ENCODE assay signal across 11 cellular contexts in the genomic region with DNA sequence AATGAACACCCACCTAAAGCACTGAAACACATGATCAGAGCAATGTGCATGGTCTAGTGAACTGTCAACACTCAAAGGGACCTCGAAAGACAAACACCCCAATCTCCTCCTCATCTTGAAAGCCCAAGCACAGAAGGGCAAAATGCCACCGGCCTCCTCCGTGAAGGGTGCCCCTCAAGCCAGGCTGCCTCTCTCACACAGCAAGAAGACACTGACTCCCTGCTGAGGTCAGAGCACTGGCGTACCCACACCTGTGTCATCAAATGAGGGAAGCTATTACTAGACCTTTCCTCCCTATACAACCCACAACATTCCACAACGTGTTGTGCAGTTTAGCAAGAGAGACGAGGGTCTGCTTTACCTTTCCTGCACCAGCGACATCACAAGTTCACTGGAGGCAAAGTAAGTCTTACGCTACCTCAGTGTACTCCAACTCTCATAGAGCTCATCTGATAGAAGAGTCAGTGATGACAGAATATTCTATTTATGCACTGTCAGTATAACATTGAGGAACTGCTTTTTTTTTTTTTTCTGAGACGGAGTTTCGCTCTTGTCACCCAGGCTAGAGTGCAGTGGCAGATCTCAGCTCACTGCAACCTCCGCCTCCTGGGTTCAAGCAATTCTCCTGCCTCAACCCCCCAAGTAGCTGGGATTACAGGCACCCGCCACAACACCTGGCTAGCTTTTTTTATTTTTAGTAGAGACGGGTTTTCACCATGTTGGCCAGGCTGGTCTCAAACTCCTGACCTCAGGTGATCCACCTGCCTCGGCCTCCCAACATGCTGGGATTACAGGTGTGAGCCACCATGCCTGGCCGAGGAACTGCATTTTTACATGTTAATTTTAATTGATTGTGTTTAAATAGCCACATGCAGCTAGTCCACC. TPM values are rescaled to one million over a fixed set of nuclear protein-coding genes. Genes with fewer than 3 reads are reported as not detected.
A peak's percentile ranks its signal among the peaks of the same experiment; 100 is the strongest.
DNase-seq lines count a peak whose midpoint lies in the region; ATAC-seq, FAIRE-seq and TF ChIP-seq lines count a peak whose summit lies in the region.
"Had no signal": no experiment of that assay in that cellular context is flagged by ENCODE, and none has a peak within 500 bp of the region (broad histone marks: within the 10 kb centered on the region; RNA-seq: fewer than 3 reads in every experiment).

No MANE protein-coding gene starts in this region.

- CTCF ChIA-PET in K562 (lab: Yijun Ruan, JAX; ENCODE audit: low intra/inter-chr PET ratio) = no interaction called here

- peaks cover 53% of the 10 kb centered on the region for H3K79me2 ChIP-seq in K562 (ENCODE audit: control insufficient read depth, insufficient read depth, low read length)

- no peak for TF ChIP-seq EP300 in K562 (IDR thresholded peaks at IDR 0.05; ENCODE audit: low read length)

- TF ChIP-seq CTCF in K562 (IDR thresholded peaks at IDR 0.05 in 2 of 3, conservative IDR thresholded peaks at IDR 0.05 in 1 of 3; ENCODE audit: insufficient read depth in 2 of 3, low read depth in 1 of 3, low read length in 3 of 3) = no peak
- TF ChIP-seq CTCF in neutrophil (IDR thresholded peaks at IDR 0.05) = no peak
- no peak for TF ChIP-seq CTCF in mucosa of descending colon (IDR thresholded peaks at IDR 0.05)

- peaks cover 5% of the 10 kb centered on the region; the same call in 1 of the 2 replicates for H4K20me1 ChIP-seq in K562 (replicated peaks; ENCODE audit: control insufficient read depth, insufficient read depth, low read length)

- no peak for TF ChIP-seq RAD21 in K562 (CRISPR knock-in tag; conservative IDR thresholded peaks at IDR 0.05 in 1 of 2, IDR thresholded peaks at IDR 0.05 in 1 of 2)

- no peaks in the 10 kb centered on the region for H3K9me1 ChIP-seq in K562 (ENCODE audit: control insufficient read depth, insufficient read depth, low read length)

- intact Hi-C loops in K562 (cut with micrococcal nuclease) = no loop called here
- intact Hi-C loops in mucosa of descending colon (cut with DNase I, micrococcal nuclease) = no loop called here

- H3K27ac ChIP-seq in K562 (ENCODE audit: extremely low read depth, low read depth, low read length) (no peak overlapping the region), neutrophil (peak overlapping the region; percentile 99)

- no peak overlapping the region for H2AFZ ChIP-seq in K562 (ENCODE audit: low read depth, low read length)

- no peaks in the 10 kb centered on the region for H3K9me3 ChIP-seq in K562 (replicated peaks; ENCODE audit: control insufficient read depth, insufficient read depth, low read depth, low read length)
- H3K9me3 ChIP-seq in neutrophil = no peaks in the 10 kb centered on the region
- no peaks in the 10 kb centered on the region for H3K9me3 ChIP-seq in mucosa of descending colon

- BruUV-seq in K562 (replicated peaks; lab: Mats Ljungman, UMichigan) = no TSS peak

- H3K4me1 ChIP-seq in K562 (replicated peaks in 1 of 2; ENCODE audit: control insufficient read depth in 2 of 2, insufficient read depth in 2 of 2, low read length in 2 of 2) (peaks cover 18 to 25% of the 10 kb centered on the region in 2 experiments; a peak in 4 of 5 replicates), neutrophil (ENCODE audit: control insufficient read depth in 1 of 2, insufficient read depth in 1 of 2, low read depth in 1 of 2, low read length in 1 of 2) (peaks cover 88 to 89% of the 10 kb centered on the region in 2 experiments), mucosa of descending colon (ENCODE audit: low read depth) (peaks cover 36% of the 10 kb centered on the region)

- H3K9ac ChIP-seq in K562 (ENCODE audit: insufficient read depth in 1 of 2, low read depth in 2 of 2, low read length in 2 of 2) = no peak overlapping the region

- DNase-seq in K562 (ENCODE audit: extremely low read depth in 1 of 4, low spot score in 3 of 4) (peak in 1 of 4 experiments; percentile 4), HT-29 (ENCODE audit: low spot score) (no peak), mucosa of descending colon (no peak), medulla oblongata (ENCODE audit: extremely low spot score) (no peak)
- DNase-seq in stimulated activated CD8-positive, alpha-beta memory T cell treated with anti-CD3 and anti-CD28 coated beads, Interleukin-4, amount 100 ng/mL, for 48 hours = no peak
- DNase-seq: amniotic stem cell; SHP77; stimulated activated CD4-positive, alpha-beta T cell treated with anti-CD3 and anti-CD28 coated beads, Interleukin-4, amount 100 ng/mL, for 1 hour had no signal

- WGBS in K562 (ENCODE audit: insufficient coverage, low coverage, missing lambda C conversion rate) = 76% methylated on average over 13 of the region's 15 CpGs

- H3K36me3 ChIP-seq in K562 (ENCODE audit: control insufficient read depth, insufficient read depth, low read length) = peaks cover 60% of the 10 kb centered on the region; the same call in 2 of the 3 replicates
- H3K36me3 ChIP-seq in neutrophil = peaks cover 27% of the 10 kb centered on the region
- H3K36me3 ChIP-seq in mucosa of descending colon (ENCODE audit: low read depth) = peaks cover 6% of the 10 kb centered on the region

- peak; percentile 49 for ATAC-seq in GM18517 (IDR thresholded peaks at IDR 0.05; ENCODE audit: unreplicated experiment)
- peak; percentile 19 for ATAC-seq in HG03521 (IDR thresholded peaks at IDR 0.05; ENCODE audit: unreplicated experiment)
- ATAC-seq in K562 = no peak
- ATAC-seq in mucosa of descending colon = no peak

- FAIRE-seq in K562 (lab: Jason Lieb, UNC) = no peak

- no peak overlapping the region for H3K4me3 ChIP-seq in K562
- H3K4me3 ChIP-seq in neutrophil (ENCODE audit: low read depth in 1 of 2, low read length in 1 of 2) = peak overlapping the region; percentile 94 to 100
- no peak overlapping the region for H3K4me3 ChIP-seq in mucosa of descending colon

- POLR2A ChIA-PET in K562 (lab: Yijun Ruan, JAX) = interaction anchor here (0.6 to 3.9 kb wide), 4 partner anchors 9 to 120 kb away, joined by 3 to 14 read pairs (median 4); partner anchors contain the start of gene ZNF672

- TF ChIP-seq POLR2A in K562 (conservative IDR thresholded peaks at IDR 0.05) = no peak

- H3K27me3 ChIP-seq in K562 (ENCODE audit: control insufficient read depth in 2 of 2, insufficient read depth in 2 of 2, low read length in 2 of 2) = no peaks in the 10 kb centered on the region
- H3K27me3 ChIP-seq in neutrophil = no peaks in the 10 kb centered on the region

- in situ Hi-C loops in K562 (cut with MboI) = no loop called here

- no peak overlapping the region for H3K4me2 ChIP-seq in K562 (ENCODE audit: insufficient read depth, low read length)

RNA-seq across cellular contexts. Expression of gene SH3BP5L, which starts 3.3 kb away (rescaled TPM):
- 51.2 and 69.6 TPM in 2 replicates for total RNA-seq in K562 (2011; cell fraction: chromatin; rRNA removed; ENCODE audit: low replicate concordance)
- total RNA-seq in K562 (2011; cell fraction: nucleolus; rRNA removed) = 41.5 and 45.0 TPM in 2 replicates
- 64.2 and 69.8 TPM in 2 replicates for total RNA-seq in K562 (2011; cell fraction: nucleoplasm; rRNA removed)
- 22.0 and 22.5 TPM in 2 replicates for total RNA-seq in K562 (2014; rRNA removed)
- total RNA-seq in K562 (2014; rRNA removed; fragmentation: Illumina TruSeq; extraction: Trizol) = 9.3 and 10.3 TPM in 2 replicates
- total RNA-seq in K562 (2015; rRNA removed; fragmentation: Illumina TruSeq; extraction: Trizol) = 15.4 and 15.8 TPM in 2 replicates
- 21.2 and 26.5 TPM in 2 replicates for total RNA-seq in K562 (2021)
- polyA plus RNA-seq in K562 (2011; rRNA removed) = 16.1 and 20.2 TPM in 2 replicates
- 23.0 and 29.3 TPM in 2 replicates for polyA plus RNA-seq in K562 (2011; cell fraction: cytosol; rRNA removed)
- 59.0 and 59.2 TPM in 2 replicates for polyA plus RNA-seq in K562 (2011; cell fraction: nucleus; rRNA removed)
- polyA plus RNA-seq in K562 (2012) = 15.5 and 18.3 TPM in 2 replicates
- polyA plus RNA-seq in K562 (2014; fragmentation: Illumina TruSeq; extraction: Trizol) = 15.7 and 20.2 TPM in 2 replicates
- 1 to 10 TPM; 1.9 to 2.7 TPM for polyA plus RNA-seq in K562 (2014; fragmentation: Nextera tagmentation; extraction: Ambion mirVana)
- polyA plus RNA-seq in K562 (2014; rRNA removed) = 18.8 and 20.7 TPM in 2 replicates
- polyA minus RNA-seq in K562 (2011; rRNA and poly(A)+ RNA removed) = 17.2 and 18.0 TPM in 2 replicates
- polyA minus RNA-seq in K562 (2011; cell fraction: cytosol; rRNA and poly(A)+ RNA removed) = 9.8 and 10.9 TPM in 2 replicates
- polyA minus RNA-seq in K562 (2011; cell fraction: nucleus; rRNA and poly(A)+ RNA removed) = 22.5 and 28.8 TPM in 2 replicates
- 23.4 and 23.5 TPM in 2 replicates for total RNA-seq in HT-29 (2014; rRNA removed; shearing (Covaris generic))
- 10 to 100 TPM; 27.2 to 31.0 (median 29.3) TPM for total RNA-seq in mucosa of descending colon

RNA-seq across cellular contexts. Expression of gene ZNF672, which starts 15.6 kb away (rescaled TPM):
- 34.4 and 79.5 TPM in 2 replicates for total RNA-seq in K562 (2011; cell fraction: chromatin; rRNA removed; ENCODE audit: low replicate concordance)
- total RNA-seq in K562 (2011; cell fraction: nucleolus; rRNA removed) = 65.9 and 72.4 TPM in 2 replicates
- 48.4 and 53.1 TPM in 2 replicates for total RNA-seq in K562 (2011; cell fraction: nucleoplasm; rRNA removed)
- total RNA-seq in K562 (2014; rRNA removed) (40.0 and 54.3 TPM in 2 replicates), K562 (2014; rRNA removed; fragmentation: Illumina TruSeq; extraction: Trizol) (11.9 and 12.3 TPM in 2 replicates), K562 (2015; rRNA removed; fragmentation: Illumina TruSeq; extraction: Trizol) (18.7 and 18.9 TPM in 2 replicates), K562 (2021) (57.9 and 61.2 TPM in 2 replicates), mucosa of descending colon (10 to 100 TPM; 29.6 to 38.8 (median 38.3) TPM)
- polyA plus RNA-seq in K562 (2011; rRNA removed) (50.6 and 51.5 TPM in 2 replicates), K562 (2014; fragmentation: Illumina TruSeq; extraction: Trizol) (20.3 and 24.1 TPM in 2 replicates), K562 (2014; fragmentation: Nextera tagmentation; extraction: Ambion mirVana) (1 to 10 TPM; 1.9 to 3.1 TPM), K562 (2014; rRNA removed) (39.9 and 40.8 TPM in 2 replicates)
- 71.7 and 126 TPM in 2 replicates for polyA plus RNA-seq in K562 (2011; cell fraction: cytosol; rRNA removed)
- polyA plus RNA-seq in K562 (2011; cell fraction: nucleus; rRNA removed) = 54.1 and 88.1 TPM in 2 replicates
- 32.4 and 38.9 TPM in 2 replicates for polyA plus RNA-seq in K562 (2012)
- polyA minus RNA-seq in K562 (2011; rRNA and poly(A)+ RNA removed) = 34.0 and 51.2 TPM in 2 replicates
- 40.2 and 43.1 TPM in 2 replicates for polyA minus RNA-seq in K562 (2011; cell fraction: cytosol; rRNA and poly(A)+ RNA removed)
- 39.4 and 43.4 TPM in 2 replicates for polyA minus RNA-seq in K562 (2011; cell fraction: nucleus; rRNA and poly(A)+ RNA removed)
- 36.0 and 37.7 TPM in 2 replicates for total RNA-seq in HT-29 (2014; rRNA removed; shearing (Covaris generic))

RNA-seq across cellular contexts. Expression of gene ZNF692, which starts 36.5 kb away (rescaled TPM):
- 236 and 421 TPM in 2 replicates for total RNA-seq in K562 (2011; cell fraction: chromatin; rRNA removed; ENCODE audit: low replicate concordance)
- total RNA-seq in K562 (2011; cell fraction: nucleolus; rRNA removed) = 304 and 320 TPM in 2 replicates
- total RNA-seq in K562 (2011; cell fraction: nucleoplasm; rRNA removed) = 263 and 277 TPM in 2 replicates
- total RNA-seq in K562 (2014; rRNA removed) (55.9 and 63.3 TPM in 2 replicates), K562 (2014; rRNA removed; fragmentation: Illumina TruSeq; extraction: Trizol) (20.5 and 27.3 TPM in 2 replicates), K562 (2015; rRNA removed; fragmentation: Illumina TruSeq; extraction: Trizol) (40.1 and 43.3 TPM in 2 replicates), K562 (2021) (62.9 and 73.7 TPM in 2 replicates), mucosa of descending colon (10 to 100 TPM; 26.7 to 51.7 (median 43.6) TPM)
- polyA plus RNA-seq in K562 (2011; rRNA removed) (84.9 and 129 TPM in 2 replicates), K562 (2014; fragmentation: Illumina TruSeq; extraction: Trizol) (59.9 and 69.6 TPM in 2 replicates), K562 (2014; fragmentation: Nextera tagmentation; extraction: Ambion mirVana) (10 to 100 TPM in 1 of 2 experiments, 1 to 10 TPM in 1; 8.4 to 10.5 TPM), K562 (2014; rRNA removed) (141 and 143 TPM in 2 replicates)
- 100 and 109 TPM in 2 replicates for polyA plus RNA-seq in K562 (2011; cell fraction: cytosol; rRNA removed)
- 1,169 and 1,324 TPM in 2 replicates for polyA plus RNA-seq in K562 (2011; cell fraction: nucleus; rRNA removed)
- polyA plus RNA-seq in K562 (2012) = 58.7 and 101 TPM in 2 replicates
- 26.6 and 29.0 TPM in 2 replicates for polyA minus RNA-seq in K562 (2011; rRNA and poly(A)+ RNA removed)
- 9.8 and 20.9 TPM in 2 replicates for polyA minus RNA-seq in K562 (2011; cell fraction: cytosol; rRNA and poly(A)+ RNA removed)
- 114 and 127 TPM in 2 replicates for polyA minus RNA-seq in K562 (2011; cell fraction: nucleus; rRNA and poly(A)+ RNA removed)
- total RNA-seq in HT-29 (2014; rRNA removed; shearing (Covaris generic)) = 57.9 and 58.0 TPM in 2 replicates

Comparison
In these comparisons a context has a peak if more than half of its experiments do, and no peak if none do; other contexts are left out.
1. ATAC-seq: peak in GM18517 (single experiment) and HG03521 (single experiment); none in K562 (single experiment) and mucosa of descending colon (single experiment).
2. H3K4me3 ChIP-seq: peak in neutrophil (2 of 2); none in K562 (single experiment) and mucosa of descending colon (single experiment).